1 cellular context compared by ENCODE assay signal in genomic region chr7:55280031-55280454, GRCh38.
TF ChIP-seq lines count a peak whose summit lies in the region.

No MANE protein-coding gene starts in this region.

TF ChIP-seq in WTC11, 78 proteins besides CTCF, POLR2A, EP300 and RAD21 (continued from another document):
- TF ChIP-seq, protein P1, sequence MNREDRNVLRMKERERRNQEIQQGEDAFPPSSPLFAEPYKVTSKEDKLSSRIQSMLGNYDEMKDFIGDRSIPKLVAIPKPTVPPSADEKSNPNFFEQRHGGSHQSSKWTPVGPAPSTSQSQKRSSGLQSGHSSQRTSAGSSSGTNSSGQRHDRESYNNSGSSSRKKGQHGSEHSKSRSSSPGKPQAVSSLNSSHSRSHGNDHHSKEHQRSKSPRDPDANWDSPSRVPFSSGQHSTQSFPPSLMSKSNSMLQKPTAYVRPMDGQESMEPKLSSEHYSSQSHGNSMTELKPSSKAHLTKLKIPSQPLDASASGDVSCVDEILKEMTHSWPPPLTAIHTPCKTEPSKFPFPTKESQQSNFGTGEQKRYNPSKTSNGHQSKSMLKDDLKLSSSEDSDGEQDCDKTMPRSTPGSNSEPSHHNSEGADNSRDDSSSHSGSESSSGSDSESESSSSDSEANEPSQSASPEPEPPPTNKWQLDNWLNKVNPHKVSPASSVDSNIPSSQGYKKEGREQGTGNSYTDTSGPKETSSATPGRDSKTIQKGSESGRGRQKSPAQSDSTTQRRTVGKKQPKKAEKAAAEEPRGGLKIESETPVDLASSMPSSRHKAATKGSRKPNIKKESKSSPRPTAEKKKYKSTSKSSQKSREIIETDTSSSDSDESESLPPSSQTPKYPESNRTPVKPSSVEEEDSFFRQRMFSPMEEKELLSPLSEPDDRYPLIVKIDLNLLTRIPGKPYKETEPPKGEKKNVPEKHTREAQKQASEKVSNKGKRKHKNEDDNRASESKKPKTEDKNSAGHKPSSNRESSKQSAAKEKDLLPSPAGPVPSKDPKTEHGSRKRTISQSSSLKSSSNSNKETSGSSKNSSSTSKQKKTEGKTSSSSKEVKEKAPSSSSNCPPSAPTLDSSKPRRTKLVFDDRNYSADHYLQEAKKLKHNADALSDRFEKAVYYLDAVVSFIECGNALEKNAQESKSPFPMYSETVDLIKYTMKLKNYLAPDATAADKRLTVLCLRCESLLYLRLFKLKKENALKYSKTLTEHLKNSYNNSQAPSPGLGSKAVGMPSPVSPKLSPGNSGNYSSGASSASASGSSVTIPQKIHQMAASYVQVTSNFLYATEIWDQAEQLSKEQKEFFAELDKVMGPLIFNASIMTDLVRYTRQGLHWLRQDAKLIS (CRISPR knock-in tag; IDR thresholded peaks at IDR 0.05; ENCODE audit: borderline replicate concordance), result no peak
- TF ChIP-seq SMAD4 (CRISPR knock-in tag; IDR thresholded peaks at IDR 0.05) (no peak), TEAD1 (CRISPR knock-in tag; IDR thresholded peaks at IDR 0.05) (no peak)
